8 cellular contexts compared by ENCODE assay signal in genomic region chr17:21098934-21099687, GRCh38. TPM values are rescaled to one million over a fixed set of nuclear protein-coding genes. Genes with fewer than 3 reads are reported as not detected.
DNase-seq lines count a peak whose midpoint lies in the region; ATAC-seq, FAIRE-seq and TF ChIP-seq lines count a peak whose summit lies in the region.

No MANE protein-coding gene starts in this region.

- peak; percentile 90 for ATAC-seq in HG03439 (IDR thresholded peaks at IDR 0.05; ENCODE audit: unreplicated experiment)

- H3K9ac ChIP-seq in BLaER1 = peak overlapping the region; percentile 84

- FAIRE-seq in GM19239 (lab: Jason Lieb, UNC) = peak; percentile 93

- DNase-seq in GM19239 (ENCODE audit: insufficient read length, low spot score) (peak; percentile 75), NCI-H446 treated with DMSO at 0.1 percent for 48 hours (lab: John Stamatoyannopoulos, UW) (peak; percentile 85), dermis blood vessel endothelial cell (peak; percentile 76), lower leg skin (ENCODE audit: low spot score in 2 of 2) (peak; percentile 40 to 86)
- peak; percentile 46 to 51 for DNase-seq in activated CD4-positive, alpha-beta T cell treated with anti-CD3 and anti-CD28 coated beads for 4 hours
- peak; percentile 18 to 35 (median 23) for DNase-seq in stimulated activated CD4-positive, alpha-beta T cell treated with anti-CD3 and anti-CD28 coated beads, TNF-alpha, amount 100 ng/mL, for 1 hour (ENCODE audit: low read depth in 3 of 3, low spot score in 1 of 3)

- intact Hi-C loops in lower leg skin (cut with DNase I; ENCODE audit: low total_unique reads) = no loop called here

- no peak for TF ChIP-seq POLR2A in lower leg skin (IDR thresholded peaks at IDR 0.05)

- no peaks in the 10 kb centered on the region for H3K27me3 ChIP-seq in BLaER1

- peak overlapping the region; percentile 91 for H3K27ac ChIP-seq in BLaER1

- H3K4me2 ChIP-seq in BLaER1 = peak overlapping the region; percentile 82

- no peak for TF ChIP-seq CTCF in lower leg skin (IDR thresholded peaks at IDR 0.05)

- H3K36me3 ChIP-seq in BLaER1 = no peaks in the 10 kb centered on the region

- 1 to 2% methylated on average over 29 of the region's 29 CpGs for WGBS in lower leg skin, 2 donors

- H4K20me1 ChIP-seq in BLaER1 = no peaks in the 10 kb centered on the region

- H3K4me1 ChIP-seq in BLaER1 = peaks cover 26% of the 10 kb centered on the region

- H3K9me3 ChIP-seq in BLaER1 = no peaks in the 10 kb centered on the region

- H3K4me3 ChIP-seq in BLaER1 (peak overlapping the region; percentile 69), lower leg skin (ENCODE audit: low read depth, poor library complexity, severe bottlenecking) (no peak overlapping the region)

RNA-seq across cellular contexts. Expression of gene DHRS7B, which starts 27.7 kb away (rescaled TPM):
- total RNA-seq in dermis blood vessel endothelial cell (13.3 and 22.0 TPM in 2 replicates), lower leg skin (10 to 100 TPM; 35.2 to 59.4 (median 39.6) TPM)

RNA-seq across cellular contexts. Expression of gene USP22, which starts 56.3 kb away (rescaled TPM):
- 342 TPM in 2 replicates for total RNA-seq in dermis blood vessel endothelial cell
- total RNA-seq in lower leg skin = 100 to 1,000 TPM in 3 of 4 donors, 10 to 100 TPM in 1; 74.7 to 113 (median 106) TPM

Comparison
In these comparisons a context has a peak if more than half of its experiments do, and no peak if none do; other contexts are left out.
1. DNase-seq: peak in every context shown above with its lines; median percentile 85 in NCI-H446 treated with DMSO at 0.1 percent for 48 hours; 76 in dermis blood vessel endothelial cell; 75 in GM19239; 63 in lower leg skin; 48 in activated CD4-positive, alpha-beta T cell treated with anti-CD3 and anti-CD28 coated beads for 4 hours; 23 in stimulated activated CD4-positive, alpha-beta T cell treated with anti-CD3 and anti-CD28 coated beads, TNF-alpha, amount 100 ng/mL, for 1 hour.